Comparison of ENCODE assay signal across 31 cellular contexts in the genomic region with DNA sequence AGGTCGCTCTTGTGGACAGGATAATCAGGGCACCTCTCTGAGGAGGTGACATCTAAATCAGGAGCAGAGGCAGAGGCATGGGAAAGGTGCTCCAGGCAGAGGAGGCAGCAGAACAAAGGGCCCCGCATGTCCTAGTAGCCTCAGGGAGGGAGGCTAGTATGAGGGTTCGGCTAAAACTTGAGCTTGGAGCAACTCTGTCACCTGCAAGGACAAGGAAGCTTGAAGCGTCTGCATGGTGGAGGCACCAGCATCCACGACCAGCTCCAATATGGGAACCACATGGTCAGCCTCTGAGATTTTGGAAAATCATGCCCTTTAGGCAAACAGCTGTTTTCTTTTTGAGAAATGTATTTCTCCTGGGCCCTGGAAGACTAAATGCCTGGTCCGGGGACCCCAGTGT.
"Had no signal": no experiment of that assay in that cellular context is flagged by ENCODE, and none has a peak within 500 bp of the region (broad histone marks: within the 10 kb centered on the region; RNA-seq: fewer than 3 reads in every experiment).

No MANE protein-coding gene starts in this region.

- H2AFZ ChIP-seq: parathyroid adenoma had no signal

- H3K4me1 Mint-ChIP-seq: nephron progenitor cell; stimulated activated naive CD8-positive, alpha-beta T cell treated with anti-CD3 and anti-CD28 coated beads, Interleukin-15, amount 100 ng/mL, for 72 hours had no signal

- H3K9me3 Mint-ChIP-seq: naive thymus-derived CD8-positive, alpha-beta T cell; natural killer cell treated with Interleukin-12 subunit alpha and Interleukin-12 subunit beta and Interleukin-15 and Interleukin-18, amount 100 ng/mL, for 72 hours; nephron progenitor cell; neural crest cell; stimulated activated memory B cell treated with anti-CD40 and anti-IgM and Interleukin-4, amounts not matched to agents 10 μg/mL and 1 μg/mL and 100 μg/mL, for 72 hours; stimulated activated naive CD8-positive, alpha-beta T cell treated with anti-CD3 and anti-CD28 coated beads, Interleukin-15, amount 100 ng/mL, for 72 hours; type B pancreatic cell had no signal

- DNase-seq: naive B cell; naive thymus-derived CD8-positive, alpha-beta T cell; nephron progenitor cell; nucleus accumbens; ovary; posterior cingulate gyrus; psoas muscle; right cardiac atrium; sigmoid colon; small intestine; stimulated activated CD4-positive, alpha-beta T cell treated with anti-CD3 and anti-CD28 coated beads, Interleukin-1b, Interleukin-23, amount 100 ng/mL, for 48 hours; stimulated activated CD4-positive, alpha-beta T cell treated with anti-CD3 and anti-CD28 coated beads, Interleukin-4, amount 100 ng/mL, for 1 hour; stimulated activated CD4-positive, alpha-beta T cell treated with anti-CD3 and anti-CD28 coated beads, Interleukin-4, amount 100 ng/mL, for 4 hours; stimulated activated CD8-positive, alpha-beta memory T cell treated with anti-CD3 and anti-CD28 coated beads, Interleukin-4, amount 100 ng/mL, for 48 hours; stimulated activated naive CD4-positive, alpha-beta T cell; stimulated activated naive CD8-positive, alpha-beta T cell treated with anti-CD3 and anti-CD28 coated beads, Interleukin-15, amount 100 ng/mL, for 72 hours; stimulated activated naive CD8-positive, alpha-beta T cell treated with anti-CD3 and anti-CD28 coated beads, Interleukin-15, Interleukin-2, amounts not matched to agents 100 U/mL and 50 U/mL, for 24 hours; substantia nigra; testis; tibial artery; upper lobe of right lung; uterus had no signal

- H3K79me2 ChIP-seq: parathyroid adenoma had no signal

- H3K4me3 ChIP-seq: ovary, psoas muscle, right lobe of liver, sigmoid colon, suprapubic skin, testis, tibial artery, upper lobe of right lung, uterus had no signal

- H3K27ac Mint-ChIP-seq: naive B cell; natural killer cell treated with Interleukin-12 subunit alpha and Interleukin-12 subunit beta and Interleukin-15 and Interleukin-18, amount 100 ng/mL, for 72 hours; nephron progenitor cell; progenitor cell of endocrine pancreas; stimulated activated memory B cell treated with anti-CD40 and anti-IgM and Interleukin-4, amounts not matched to agents 10 μg/mL and 1 μg/mL and 100 μg/mL, for 72 hours; type B pancreatic cell had no signal

- H3K9me3 ChIP-seq: neutrophil, ovary, psoas muscle, right lobe of liver, sigmoid colon, suprapubic skin, testis, tibial artery, upper lobe of right lung, uterus had no signal

- H3K27ac ChIP-seq: neutrophil, ovary, parathyroid adenoma, psoas muscle, sigmoid colon, suprapubic skin, testis, tibial artery, upper lobe of right lung, uterus had no signal

- H3K36me3 ChIP-seq: neutrophil, ovary, right lobe of liver, sigmoid colon, suprapubic skin, tibial artery, upper lobe of right lung, uterus had no signal

- H3K4me3 Mint-ChIP-seq: naive B cell; naive thymus-derived CD8-positive, alpha-beta T cell; natural killer cell treated with Interleukin-12 subunit alpha and Interleukin-12 subunit beta and Interleukin-15 and Interleukin-18, amount 100 ng/mL, for 72 hours; nephron progenitor cell; neural crest cell; stimulated activated memory B cell treated with anti-CD40 and anti-IgM and Interleukin-4, amounts not matched to agents 10 μg/mL and 1 μg/mL and 100 μg/mL, for 72 hours; stimulated activated naive CD8-positive, alpha-beta T cell treated with anti-CD3 and anti-CD28 coated beads, Interleukin-15, amount 100 ng/mL, for 72 hours; type B pancreatic cell had no signal

- H3K9ac ChIP-seq: parathyroid adenoma had no signal

- H3K4me1 ChIP-seq: parathyroid adenoma, suprapubic skin, testis, upper lobe of right lung, uterus had no signal

- FAIRE-seq: small intestine had no signal

- H3K36me3 Mint-ChIP-seq: naive B cell; naive thymus-derived CD8-positive, alpha-beta T cell; natural killer cell treated with Interleukin-12 subunit alpha and Interleukin-12 subunit beta and Interleukin-15 and Interleukin-18, amount 100 ng/mL, for 72 hours; stimulated activated memory B cell treated with anti-CD40 and anti-IgM and Interleukin-4, amounts not matched to agents 10 μg/mL and 1 μg/mL and 100 μg/mL, for 72 hours; type B pancreatic cell had no signal

- H3K27me3 ChIP-seq: ovary, right lobe of liver, testis, upper lobe of right lung, uterus had no signal
